In genomic region chr2:99984781-99985525, GRCh38 we compare ENCODE assay signal across 13 cellular contexts.
DNase-seq lines count a peak whose midpoint lies in the region; ATAC-seq and TF ChIP-seq lines count a peak whose summit lies in the region.
"Had no signal": no experiment of that assay in that cellular context is flagged by ENCODE, and none has a peak within 500 bp of the region (broad histone marks: within the 10 kb centered on the region; RNA-seq: fewer than 3 reads in every experiment).

No MANE protein-coding gene starts in this region.

- peak overlapping the region; percentile 14 for H2AFZ ChIP-seq in H9 (ENCODE audit: low read length)
- H2AFZ ChIP-seq in smooth muscle cell (ENCODE audit: low read depth) = no peak overlapping the region

- WGBS in H9 (ENCODE audit: extremely low coverage, insufficient read length, low lambda C conversion rate) = 100% methylated on average over 1 of the region's 4 CpGs
- 50% methylated on average over 4 of the region's 4 CpGs for WGBS in smooth muscle cell (ENCODE audit: low lambda C conversion rate)

- no peaks in the 10 kb centered on the region for H3K79me2 ChIP-seq in H9 (ENCODE audit: insufficient read depth, low read length)
- no peaks in the 10 kb centered on the region for H3K79me2 ChIP-seq in smooth muscle cell (ENCODE audit: low read depth)

- H4K20me1 ChIP-seq in H9 (ENCODE audit: control insufficient read depth, insufficient read depth, insufficient read length) (no peaks in the 10 kb centered on the region), smooth muscle cell (ENCODE audit: low read depth) (no peaks in the 10 kb centered on the region)

- peaks cover 0 to 3% of the 10 kb centered on the region in 2 experiments; a peak in 1 of 5 replicates for H3K9me3 Mint-ChIP-seq in H9
- H3K9me3 Mint-ChIP-seq: activated naive CD8-positive, alpha-beta T cell treated with anti-CD3 and anti-CD28 coated beads, Interleukin-2, amount 10 ng/mL, durations not matched to agents 7 days and 5 days; IgD-negative memory B cell had no signal

- H3K4me1 ChIP-seq in H9 (ENCODE audit: insufficient read depth, low read length) (no peaks in the 10 kb centered on the region), smooth muscle cell (ENCODE audit: low read depth) (peaks cover 8% of the 10 kb centered on the region)

- no peak overlapping the region for H2BK120ac ChIP-seq in H9 (ENCODE audit: low read depth, low read length, poor library complexity, severe bottlenecking)

- no peak overlapping the region for H2AK5ac ChIP-seq in H9 (ENCODE audit: insufficient read length, low read length)

- no peak overlapping the region for H2BK5ac ChIP-seq in H9 (ENCODE audit: insufficient read length, low read length)

- H3K36me3 ChIP-seq in smooth muscle cell (ENCODE audit: low read depth) = no peaks in the 10 kb centered on the region

- H2BK15ac ChIP-seq in H9 (ENCODE audit: low read depth, low read length) = no peak overlapping the region

- H3K27me3 ChIP-seq in H9 (ENCODE audit: insufficient read depth, low read length) (no peaks in the 10 kb centered on the region), smooth muscle cell (ENCODE audit: low read depth) (peaks cover 35% of the 10 kb centered on the region)

- H3K56ac ChIP-seq in H9 (ENCODE audit: insufficient read length, low read depth, low read length) = no peak overlapping the region

- H3K4me3 ChIP-seq in fibroblast of the aortic adventitia (ENCODE audit: low read depth, low read length) = no peak overlapping the region
- no peak overlapping the region for H3K4me3 ChIP-seq in smooth muscle cell
- H3K4me3 ChIP-seq: mucosa of descending colon had no signal

- no peak for TF ChIP-seq CTCF in H9 (conservative IDR thresholded peaks at IDR 0.05)
- no peak for TF ChIP-seq CTCF in fibroblast of the aortic adventitia (IDR thresholded peaks at IDR 0.05; ENCODE audit: insufficient read depth, low read length)
- TF ChIP-seq CTCF in smooth muscle cell (IDR thresholded peaks at IDR 0.05; ENCODE audit: borderline replicate concordance, insufficient read depth, poor library complexity, severe bottlenecking) = no peak

- H3K9me3 ChIP-seq in H9 (ENCODE audit: control insufficient read depth, low read depth, low read length) = no peaks in the 10 kb centered on the region
- H3K9me3 ChIP-seq in smooth muscle cell (replicated peaks; ENCODE audit: low read depth) = no peaks in the 10 kb centered on the region
- H3K9me3 ChIP-seq: mucosa of descending colon had no signal

- H3T11ph ChIP-seq in H9 (ENCODE audit: low read length) = no peak overlapping the region

- H3K79me1 ChIP-seq in H9 (ENCODE audit: insufficient read depth, low read depth, low read length, poor library complexity, severe bottlenecking) = no peaks in the 10 kb centered on the region

- no peaks in the 10 kb centered on the region; a peak in 1 of 7 replicates for H3K36me3 Mint-ChIP-seq in H9 (ENCODE audit: insufficient read depth in 1 of 3, low read depth in 3 of 3)
- H3K36me3 Mint-ChIP-seq: activated naive CD8-positive, alpha-beta T cell treated with anti-CD3 and anti-CD28 coated beads, Interleukin-2, amount 10 ng/mL, durations not matched to agents 7 days and 5 days had no signal

- no peaks in the 10 kb centered on the region for H3F3A ChIP-seq in smooth muscle cell (ENCODE audit: low read depth)

- no peak overlapping the region for H3K4me3 Mint-ChIP-seq in H9
- H3K4me3 Mint-ChIP-seq: activated naive CD8-positive, alpha-beta T cell treated with anti-CD3 and anti-CD28 coated beads, Interleukin-2, amount 10 ng/mL, durations not matched to agents 7 days and 5 days had no signal

- no peak overlapping the region for H3K18ac ChIP-seq in H9 (ENCODE audit: insufficient read length, low read depth, low read length)

- no peak for ATAC-seq in GM21786 (IDR thresholded peaks at IDR 0.05; ENCODE audit: unreplicated experiment)
- ATAC-seq: HCT116, mucosa of descending colon, Panc1 had no signal

- H3K27ac ChIP-seq in H9 (ENCODE audit: insufficient read length, low read depth, low read length) (no peak overlapping the region), smooth muscle cell (ENCODE audit: low read depth) (no peak overlapping the region)

- 0 out of 7 replicates have a peak overlapping the region, but pooled peaks of 1 of the 3 experiments have one; percentile 12 for H3K27ac Mint-ChIP-seq in H9
- H3K27ac Mint-ChIP-seq: activated naive CD8-positive, alpha-beta T cell treated with anti-CD3 and anti-CD28 coated beads, Interleukin-2, amount 10 ng/mL, durations not matched to agents 7 days and 5 days had no signal

- H3K23ac ChIP-seq in H9 (ENCODE audit: insufficient read length, low read depth, low read length) = no peak overlapping the region

- no peak overlapping the region for H4K5ac ChIP-seq in H9 (ENCODE audit: insufficient read length, low read depth, low read length)

- H2BK12ac ChIP-seq in H9 (ENCODE audit: insufficient read length, low read depth, low read length) = no peak overlapping the region

- H3K4me2 ChIP-seq in H9 (ENCODE audit: insufficient read depth, insufficient read length, low read length) = no peak overlapping the region
- peak overlapping the region; percentile 27 for H3K4me2 ChIP-seq in smooth muscle cell

- H4K91ac ChIP-seq in H9 (ENCODE audit: insufficient read length, low read depth, low read length) = no peak overlapping the region

- no peaks in the 10 kb centered on the region for H3K23me2 ChIP-seq in H9 (ENCODE audit: insufficient read length, low read depth, low read length, poor library complexity, severe bottlenecking)

- no peaks in the 10 kb centered on the region for H3K4me1 Mint-ChIP-seq in H9
- H3K4me1 Mint-ChIP-seq: activated naive CD8-positive, alpha-beta T cell treated with anti-CD3 and anti-CD28 coated beads, Interleukin-2, amount 10 ng/mL, durations not matched to agents 7 days and 5 days had no signal

- H3K9ac ChIP-seq in H9 (ENCODE audit: extremely low read depth, insufficient read length, low read length) (no peak overlapping the region), smooth muscle cell (ENCODE audit: low read depth) (no peak overlapping the region)

- H2BK20ac ChIP-seq in H9 (ENCODE audit: low read depth, low read length, poor library complexity, severe bottlenecking) = no peak overlapping the region

- H3K27me3 Mint-ChIP-seq in H9 (ENCODE audit: low read depth) = peaks cover 10% of the 10 kb centered on the region
- H3K27me3 Mint-ChIP-seq: IgD-negative memory B cell had no signal

- no peak overlapping the region for H3K14ac ChIP-seq in H9 (ENCODE audit: insufficient read depth, low read length)

- H4K8ac ChIP-seq in H9 (replicated peaks; ENCODE audit: insufficient read length, low read depth, low read length) = no peak overlapping the region

- DNase-seq in H9 (no peak), RPMI7951 (ENCODE audit: low read depth) (peak; percentile 62), fibroblast of the aortic adventitia (ENCODE audit: low read depth) (peak; percentile 54), smooth muscle cell (lab: John Stamatoyannopoulos, UW; ENCODE audit: unreplicated experiment) (no peak), COLO829 (ENCODE audit: low spot score) (no peak), inferior parietal cortex (ENCODE audit: extremely low spot score) (no peak)
- DNase-seq: activated naive CD8-positive, alpha-beta T cell treated with anti-CD3 and anti-CD28 coated beads, Interleukin-2, amount 10 ng/mL, durations not matched to agents 7 days and 5 days; mucosa of descending colon; NCI-H2029 treated with DMSO at 0.1 percent for 48 hours had no signal

- H3K4ac ChIP-seq in H9 (ENCODE audit: low read depth, low read length) = no peak overlapping the region

Comparison
In these comparisons a context has a peak if more than half of its experiments do, and no peak if none do; other contexts are left out.
1. DNase-seq: peak in RPMI7951 (single experiment) and fibroblast of the aortic adventitia (single experiment); none in H9 (single experiment), smooth muscle cell (single experiment), COLO829 (single experiment) and inferior parietal cortex (single experiment).